Comparison of ENCODE assay signal across 24 cellular contexts in the genomic region with DNA sequence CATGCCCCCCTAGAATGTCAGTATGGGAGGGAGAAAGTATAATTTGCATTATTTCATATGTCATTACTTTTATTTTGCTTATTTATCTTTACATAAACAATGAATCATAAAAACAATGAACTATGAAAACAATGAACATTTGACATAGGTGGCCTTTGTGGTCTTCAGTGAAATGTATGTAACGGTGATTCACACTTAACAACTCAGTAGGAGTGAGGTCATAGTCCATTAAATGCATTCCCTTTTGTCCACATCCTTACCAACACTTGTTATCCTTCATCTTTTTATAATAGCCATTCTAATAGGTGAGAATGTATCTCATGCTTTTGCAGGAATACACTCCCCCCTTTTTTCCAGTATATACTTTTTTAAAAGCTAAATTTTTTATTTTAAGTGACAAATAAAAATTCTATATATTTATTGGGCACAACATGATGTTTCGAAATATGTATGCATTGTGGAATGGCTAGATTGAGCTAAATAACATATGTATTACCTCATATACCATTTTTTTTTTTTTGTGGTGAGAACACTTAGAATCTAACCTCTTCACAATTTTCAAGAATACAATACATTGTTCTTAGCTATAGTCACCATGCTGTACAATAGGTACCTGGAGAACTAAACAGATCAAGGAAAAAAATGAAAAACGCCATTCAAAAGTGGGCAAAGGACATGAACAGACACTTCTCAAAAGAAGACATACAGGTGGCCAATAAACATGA.
DNase-seq lines count a peak whose midpoint lies in the region; ATAC-seq, FAIRE-seq and TF ChIP-seq lines count a peak whose summit lies in the region.
"Had no signal": no experiment of that assay in that cellular context is flagged by ENCODE, and none has a peak within 500 bp of the region (broad histone marks: within the 10 kb centered on the region; RNA-seq: fewer than 3 reads in every experiment).

No MANE protein-coding gene starts in this region.

- H3K4me1 ChIP-seq in A549 (no peaks in the 10 kb centered on the region), foreskin keratinocyte (no peaks in the 10 kb centered on the region), heart left ventricle (no peaks in the 10 kb centered on the region)

- in situ Hi-C loops in astrocyte of the spinal cord (cut with HindIII; ENCODE audit: low sequenced_read_pairs) = no loop called here

- TF ChIP-seq POLR2A in A549 (IDR thresholded peaks at IDR 0.05; ENCODE audit: low read length) = no peak
- no peak for TF ChIP-seq POLR2A in heart left ventricle (IDR thresholded peaks at IDR 0.05)

- ATAC-seq in A549 (no peak), foreskin keratinocyte (peak; percentile 50), heart left ventricle (no peak)

- H3K9me3 ChIP-seq in A549 (peaks cover 4% of the 10 kb centered on the region; the same call in 1 of the 3 replicates), heart left ventricle (peaks cover 0 to 6% (median 0%) of the 10 kb centered on the region in 12 donors)

- H3K4me3 ChIP-seq in A549 (no peak overlapping the region), astrocyte of the spinal cord (ENCODE audit: low read depth, low read length) (no peak overlapping the region), heart left ventricle (no peak overlapping the region)
- H3K4me3 ChIP-seq: GM23248, MG63, SK-N-MC had no signal

- no peak overlapping the region for H3K27ac ChIP-seq in A549
- no peak overlapping the region for H3K27ac ChIP-seq in foreskin keratinocyte
- H3K27ac ChIP-seq in heart left ventricle = no peak overlapping the region
- H3K27ac ChIP-seq: GM23248, SK-N-MC had no signal

- WGBS in A549 (ENCODE audit: missing lambda C conversion rate) = 56% methylated on average over 3 of the region's 3 CpGs
- 66 to 81% (median 78%) methylated on average over 3 of the region's 3 CpGs for WGBS in heart left ventricle, 4 donors

- intact Hi-C loops in heart left ventricle (cut with DNase I) = no loop called here

- POLR2A ChIA-PET in A549 (lab: Yijun Ruan, JAX) = no interaction called here

- no peak for TF ChIP-seq CTCF in A549 (IDR thresholded peaks at IDR 0.05)
- TF ChIP-seq CTCF in astrocyte of the spinal cord (IDR thresholded peaks at IDR 0.05; ENCODE audit: low read depth, low read length) = no peak
- TF ChIP-seq CTCF in foreskin keratinocyte (conservative IDR thresholded peaks at IDR 0.05) = no peak
- no peak for TF ChIP-seq CTCF in heart left ventricle (IDR thresholded peaks at IDR 0.05)

- no peak for TF ChIP-seq RAD21 in A549 (conservative IDR thresholded peaks at IDR 0.05 in 1 of 2, IDR thresholded peaks at IDR 0.05 in 1 of 2)

- peak; percentile 91 for FAIRE-seq in A549 (lab: Jason Lieb, UNC)
- FAIRE-seq: D721Med, GM18507 had no signal

- CTCF ChIA-PET in A549 (lab: Yijun Ruan, JAX) = interaction anchor here (0.9 to 1.2 kb wide), 2 partner anchors 9 kb away, joined by 3 to 4 read pairs; no protein-coding TSS in a partner anchor

- H3K27me3 ChIP-seq in foreskin keratinocyte = peaks cover 6% of the 10 kb centered on the region
- H3K27me3 ChIP-seq in heart left ventricle = peaks cover 0 to 3% (median 0%) of the 10 kb centered on the region in 9 donors

- no peaks in the 10 kb centered on the region for H3K36me3 ChIP-seq in heart left ventricle
- H3K36me3 ChIP-seq: MG63 had no signal

- no peak for TF ChIP-seq EP300 in A549 (IDR thresholded peaks at IDR 0.05)

- no peak overlapping the region for H3K4me2 ChIP-seq in A549

- DNase-seq in A549 (ENCODE audit: low read depth in 1 of 2, low spot score in 1 of 2) (no peak), NCI-H226 (peak; percentile 63), astrocyte of the spinal cord (ENCODE audit: low read depth, low spot score) (peak; percentile 47), foreskin keratinocyte (peak; percentile 8 to 25), GM19238 (ENCODE audit: insufficient read length, low spot score) (no peak), heart left ventricle (no peak)
- no peak for DNase-seq in stimulated activated CD4-positive, alpha-beta T cell treated with anti-CD3 and anti-CD28 coated beads, Interleukin-4, amount 100 ng/mL, for 24 hours
- DNase-seq: 8988T; CD4-positive, CD25-positive, alpha-beta regulatory T cell; GM23248; H7; KG1; MG63; NCI-H1105 treated with DMSO at 0.1 percent for 48 hours; NCI-H146; NCI-H1930; NCI-H2107; NCI-H446 treated with DMSO at 0.1 percent for 48 hours; NCI-H526; NCI-H82; SIG-M5 had no signal

TF ChIP-seq in A549, 52 proteins besides CTCF, POLR2A, EP300 and RAD21:
- TF ChIP-seq HEYL (CRISPR knock-in tag; IDR thresholded peaks at IDR 0.05) = no peak
- TF ChIP-seq KDM1A (IDR thresholded peaks at IDR 0.05; ENCODE audit: low read depth) = no peak
- TF ChIP-seq HOXA7 (CRISPR knock-in tag; IDR thresholded peaks at IDR 0.05) = no peak
- TF ChIP-seq, protein P1, sequence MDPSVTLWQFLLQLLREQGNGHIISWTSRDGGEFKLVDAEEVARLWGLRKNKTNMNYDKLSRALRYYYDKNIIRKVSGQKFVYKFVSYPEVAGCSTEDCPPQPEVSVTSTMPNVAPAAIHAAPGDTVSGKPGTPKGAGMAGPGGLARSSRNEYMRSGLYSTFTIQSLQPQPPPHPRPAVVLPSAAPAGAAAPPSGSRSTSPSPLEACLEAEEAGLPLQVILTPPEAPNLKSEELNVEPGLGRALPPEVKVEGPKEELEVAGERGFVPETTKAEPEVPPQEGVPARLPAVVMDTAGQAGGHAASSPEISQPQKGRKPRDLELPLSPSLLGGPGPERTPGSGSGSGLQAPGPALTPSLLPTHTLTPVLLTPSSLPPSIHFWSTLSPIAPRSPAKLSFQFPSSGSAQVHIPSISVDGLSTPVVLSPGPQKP (IDR thresholded peaks at IDR 0.05; ENCODE audit: low read depth, low read length) = no peak
- no peak for TF ChIP-seq JUNB (IDR thresholded peaks at IDR 0.05)
- TF ChIP-seq SREBF2 (IDR thresholded peaks at IDR 0.05) = no peak
- no peak for TF ChIP-seq FOSL2 (IDR thresholded peaks at IDR 0.05)
- TF ChIP-seq FOSL2 (CRISPR knock-in tag; IDR thresholded peaks at IDR 0.05) = no peak

Comparison
In these comparisons a context has a peak if more than half of its experiments do, and no peak if none do; other contexts are left out.
1. DNase-seq: peak in NCI-H226 (single experiment), astrocyte of the spinal cord (single experiment) and foreskin keratinocyte (2 of 2); none in A549 (0 of 2), stimulated activated CD4-positive, alpha-beta T cell treated with anti-CD3 and anti-CD28 coated beads, Interleukin-4, amount 100 ng/mL, for 24 hours (single experiment), GM19238 (single experiment) and heart left ventricle (0 of 5).